9 cellular contexts compared by ENCODE assay signal in genomic region chr4:54065282-54066087, GRCh38. TPM values are rescaled to one million over a fixed set of nuclear protein-coding genes. Genes with fewer than 3 reads are reported as not detected.
DNase-seq lines count a peak whose midpoint lies in the region; TF ChIP-seq lines count a peak whose summit lies in the region.
"Had no signal": no experiment of that assay in that cellular context is flagged by ENCODE, and none has a peak within 500 bp of the region (broad histone marks: within the 10 kb centered on the region; RNA-seq: fewer than 3 reads in every experiment).

No MANE protein-coding gene starts in this region.

- peaks cover 9% of the 10 kb centered on the region for H3K4me1 ChIP-seq in SJCRH30
- H3K4me1 ChIP-seq in esophagus (ENCODE audit: control insufficient read depth in 2 of 2, insufficient read depth in 2 of 2, low read length in 1 of 2) = peaks cover 0 to 4% of the 10 kb centered on the region in 2 donors
- H3K4me1 ChIP-seq in prostate gland (replicated peaks) = no peaks in the 10 kb centered on the region

- H3K4me3 ChIP-seq in SJCRH30 (peak overlapping the region; percentile 93), esophagus (ENCODE audit: low read depth in 1 of 2, low read length in 2 of 2) (no peak overlapping the region), prostate gland (peak overlapping the region in 1 of 2 donors; percentile 94)

- no peak for TF ChIP-seq POLR2A in prostate gland (IDR thresholded peaks at IDR 0.05)

- WGBS in esophagus, 2 donors = 59 to 68% methylated on average over 6 of the region's 6 CpGs
- 72% methylated on average over 6 of the region's 6 CpGs for WGBS in prostate gland

- H3K27ac ChIP-seq in SJCRH30 (peak overlapping the region; percentile 33; the same call in 1 of the 2 replicates), esophagus (ENCODE audit: low read depth in 2 of 2, low read length in 1 of 2) (peak overlapping the region; percentile 56 to 86), prostate gland (peak overlapping the region; percentile 93 to 94)

- no peaks in the 10 kb centered on the region for H3K9me3 ChIP-seq in SJCRH30 (replicated peaks)
- no peaks in the 10 kb centered on the region for H3K9me3 ChIP-seq in esophagus (ENCODE audit: control insufficient read depth in 2 of 2, insufficient read depth in 1 of 2, low read depth in 1 of 2, low read length in 1 of 2)
- no peaks in the 10 kb centered on the region for H3K9me3 ChIP-seq in prostate gland

- intact Hi-C loops in prostate gland (cut with DNase I) = no loop called here

- TF ChIP-seq CTCF in prostate gland (IDR thresholded peaks at IDR 0.05) = no peak

- H3K27me3 ChIP-seq in SJCRH30 = no peaks in the 10 kb centered on the region
- no peaks in the 10 kb centered on the region for H3K27me3 ChIP-seq in esophagus (ENCODE audit: control insufficient read depth in 1 of 2, insufficient read depth in 2 of 2, low read length in 2 of 2)
- no peaks in the 10 kb centered on the region for H3K27me3 ChIP-seq in prostate gland (replicated peaks; ENCODE audit: insufficient read depth)

- no peaks in the 10 kb centered on the region for H3K36me3 ChIP-seq in SJCRH30
- no peaks in the 10 kb centered on the region for H3K36me3 ChIP-seq in esophagus (ENCODE audit: control insufficient read depth in 2 of 2, insufficient read depth in 2 of 2, low read length in 1 of 2)
- H3K36me3 ChIP-seq in prostate gland = no peaks in the 10 kb centered on the region

- DNase-seq in GF-D8 (lab: John Stamatoyannopoulos, UW) = peak; percentile 29
- DNase-seq in SJCRH30 = peak in 1 of 2 experiments; percentile 20
- DNase-seq in prostate gland (ENCODE audit: low spot score) = no peak
- no peak for DNase-seq in D341Med (ENCODE audit: low spot score)
- DNase-seq in SW480 (ENCODE audit: low spot score) = no peak
- DNase-seq in ureter (ENCODE audit: low spot score) = no peak
- DNase-seq in KG1 (lab: John Stamatoyannopoulos, UW) = no peak

RNA-seq across cellular contexts. Expression of gene CHIC2, which starts 1.1 kb away (rescaled TPM):
- 35.3 and 39.1 TPM in 2 replicates for total RNA-seq in SJCRH30 (2014; rRNA removed; shearing (Covaris generic))
- polyA plus RNA-seq in esophagus = 10 to 100 TPM; 16.5 to 22.1 TPM
- total RNA-seq in prostate gland (10 to 100 TPM; 38.7 to 84.8 TPM), ureter (22.8 TPM)

RNA-seq across cellular contexts. Expression of gene GSX2, which starts 34.5 kb away (rescaled TPM):
- total RNA-seq in SJCRH30 (2014; rRNA removed; shearing (Covaris generic)) = 0.34 TPM in 1 of 2 replicates, not detected in the other
- polyA plus RNA-seq in esophagus = not detected
- total RNA-seq in prostate gland = not detected
- not detected for total RNA-seq in ureter
- total RNA-seq: subcutaneous adipose tissue had no signal

Comparison
In these comparisons a context has a peak if more than half of its experiments do, and no peak if none do; other contexts are left out.
1. H3K27ac ChIP-seq: peak in every context shown above with its lines; median percentile 94 in prostate gland; 71 in esophagus; 33 in SJCRH30.